In the genomic region with DNA sequence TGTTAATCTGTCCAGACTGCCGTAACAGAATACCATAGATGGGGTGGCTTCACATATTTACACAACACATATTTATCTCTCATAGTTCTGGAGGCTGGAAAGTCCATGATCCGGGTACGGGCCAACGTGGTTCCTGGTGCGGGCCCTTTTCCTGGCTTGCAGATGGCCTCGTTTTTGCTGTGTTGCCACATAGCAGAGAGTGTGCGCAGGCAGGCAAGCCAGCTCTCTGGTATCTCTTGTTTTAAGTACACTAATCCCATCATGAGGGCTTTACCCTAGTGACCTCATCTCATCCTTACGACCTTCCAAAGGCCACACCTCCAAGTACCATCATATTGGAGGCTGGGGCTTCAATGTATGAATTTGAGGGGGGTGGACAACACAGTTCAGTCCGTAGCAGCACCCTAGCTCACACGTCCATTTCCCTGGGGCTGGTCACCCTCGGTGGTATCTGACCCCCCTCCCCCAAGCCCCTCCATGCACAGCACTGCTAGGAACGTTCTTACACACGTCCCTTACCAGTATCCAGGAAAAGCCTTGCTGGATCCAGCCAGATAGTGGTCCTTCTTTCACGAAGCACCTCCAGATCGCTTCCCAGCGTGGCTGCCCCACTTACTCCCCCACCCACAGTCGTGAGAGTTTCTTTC, we compare ENCODE assay signal across 2 cellular contexts.
TF ChIP-seq lines count a peak whose summit lies in the region.

No MANE protein-coding gene starts in this region.

TF ChIP-seq in liver, 16 proteins besides CTCF, POLR2A, EP300 and RAD21:
- peak; percentile 41 to 52 for TF ChIP-seq RXRA (IDR thresholded peaks at IDR 0.05)
- no peak for TF ChIP-seq GABPA (IDR thresholded peaks at IDR 0.05 in 1 of 2, conservative IDR thresholded peaks at IDR 0.05 in 1 of 2)
- TF ChIP-seq, protein P1, sequence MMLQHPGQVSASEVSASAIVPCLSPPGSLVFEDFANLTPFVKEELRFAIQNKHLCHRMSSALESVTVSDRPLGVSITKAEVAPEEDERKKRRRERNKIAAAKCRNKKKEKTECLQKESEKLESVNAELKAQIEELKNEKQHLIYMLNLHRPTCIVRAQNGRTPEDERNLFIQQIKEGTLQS (IDR thresholded peaks at IDR 0.05): no peak
- no peak for TF ChIP-seq HNF4G (IDR thresholded peaks at IDR 0.05)
- TF ChIP-seq EGR1 (IDR thresholded peaks at IDR 0.05; ENCODE audit: low read depth in 2 of 2): no peak
- peak; percentile 33 for TF ChIP-seq SP1 (IDR thresholded peaks at IDR 0.05)
- peak; percentile 35 to 47 for TF ChIP-seq HNF4A (conservative IDR thresholded peaks at IDR 0.05)
- TF ChIP-seq, protein P2, sequence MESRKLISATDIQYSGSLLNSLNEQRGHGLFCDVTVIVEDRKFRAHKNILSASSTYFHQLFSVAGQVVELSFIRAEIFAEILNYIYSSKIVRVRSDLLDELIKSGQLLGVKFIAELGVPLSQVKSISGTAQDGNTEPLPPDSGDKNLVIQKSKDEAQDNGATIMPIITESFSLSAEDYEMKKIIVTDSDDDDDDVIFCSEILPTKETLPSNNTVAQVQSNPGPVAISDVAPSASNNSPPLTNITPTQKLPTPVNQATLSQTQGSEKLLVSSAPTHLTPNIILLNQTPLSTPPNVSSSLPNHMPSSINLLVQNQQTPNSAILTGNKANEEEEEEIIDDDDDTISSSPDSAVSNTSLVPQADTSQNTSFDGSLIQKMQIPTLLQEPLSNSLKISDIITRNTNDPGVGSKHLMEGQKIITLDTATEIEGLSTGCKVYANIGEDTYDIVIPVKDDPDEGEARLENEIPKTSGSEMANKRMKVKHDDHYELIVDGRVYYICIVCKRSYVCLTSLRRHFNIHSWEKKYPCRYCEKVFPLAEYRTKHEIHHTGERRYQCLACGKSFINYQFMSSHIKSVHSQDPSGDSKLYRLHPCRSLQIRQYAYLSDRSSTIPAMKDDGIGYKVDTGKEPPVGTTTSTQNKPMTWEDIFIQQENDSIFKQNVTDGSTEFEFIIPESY (IDR thresholded peaks at IDR 0.05): no peak

TF ChIP-seq in HepG2, 621 proteins besides CTCF, POLR2A, EP300 and RAD21:
- TF ChIP-seq ZNF34 (CRISPR knock-in tag; IDR thresholded peaks at IDR 0.05; ENCODE audit: borderline replicate concordance) (no peak), ZNF253 (CRISPR knock-in tag; IDR thresholded peaks at IDR 0.05; ENCODE audit: borderline replicate concordance) (no peak), TAF15 (IDR thresholded peaks at IDR 0.05; ENCODE audit: low read depth, low read length, poor library complexity, severe bottlenecking) (no peak), ZMAT3 (CRISPR knock-in tag; conservative IDR thresholded peaks at IDR 0.05) (no peak), ZHX1 (CRISPR knock-in tag; IDR thresholded peaks at IDR 0.05; ENCODE audit: low read depth) (no peak), BHLHE40 (IDR thresholded peaks at IDR 0.05; ENCODE audit: low read length) (no peak), RBFOX2 (IDR thresholded peaks at IDR 0.05; ENCODE audit: low read depth, low read length) (no peak), REL (CRISPR knock-in tag; conservative IDR thresholded peaks at IDR 0.05) (no peak), DNMT3B (CRISPR knock-in tag; conservative IDR thresholded peaks at IDR 0.05) (no peak), ZNF605 (CRISPR knock-in tag; IDR thresholded peaks at IDR 0.05) (no peak), NFKBIZ (CRISPR knock-in tag; IDR thresholded peaks at IDR 0.05) (no peak), RAD51 (IDR thresholded peaks at IDR 0.05; ENCODE audit: borderline replicate concordance) (no peak), BCL3 (CRISPR knock-in tag; IDR thresholded peaks at IDR 0.05) (no peak), E2F1 (CRISPR knock-in tag; IDR thresholded peaks at IDR 0.05) (no peak), RORA (CRISPR knock-in tag; IDR thresholded peaks at IDR 0.05) (no peak)
- TF ChIP-seq, protein P3, sequence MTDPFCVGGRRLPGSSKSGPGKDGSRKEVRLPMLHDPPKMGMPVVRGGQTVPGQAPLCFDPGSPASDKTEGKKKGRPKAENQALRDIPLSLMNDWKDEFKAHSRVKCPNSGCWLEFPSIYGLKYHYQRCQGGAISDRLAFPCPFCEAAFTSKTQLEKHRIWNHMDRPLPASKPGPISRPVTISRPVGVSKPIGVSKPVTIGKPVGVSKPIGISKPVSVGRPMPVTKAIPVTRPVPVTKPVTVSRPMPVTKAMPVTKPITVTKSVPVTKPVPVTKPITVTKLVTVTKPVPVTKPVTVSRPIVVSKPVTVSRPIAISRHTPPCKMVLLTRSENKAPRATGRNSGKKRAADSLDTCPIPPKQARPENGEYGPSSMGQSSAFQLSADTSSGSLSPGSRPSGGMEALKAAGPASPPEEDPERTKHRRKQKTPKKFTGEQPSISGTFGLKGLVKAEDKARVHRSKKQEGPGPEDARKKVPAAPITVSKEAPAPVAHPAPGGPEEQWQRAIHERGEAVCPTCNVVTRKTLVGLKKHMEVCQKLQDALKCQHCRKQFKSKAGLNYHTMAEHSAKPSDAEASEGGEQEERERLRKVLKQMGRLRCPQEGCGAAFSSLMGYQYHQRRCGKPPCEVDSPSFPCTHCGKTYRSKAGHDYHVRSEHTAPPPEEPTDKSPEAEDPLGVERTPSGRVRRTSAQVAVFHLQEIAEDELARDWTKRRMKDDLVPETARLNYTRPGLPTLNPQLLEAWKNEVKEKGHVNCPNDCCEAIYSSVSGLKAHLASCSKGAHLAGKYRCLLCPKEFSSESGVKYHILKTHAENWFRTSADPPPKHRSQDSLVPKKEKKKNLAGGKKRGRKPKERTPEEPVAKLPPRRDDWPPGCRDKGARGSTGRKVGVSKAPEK (CRISPR knock-in tag; IDR thresholded peaks at IDR 0.05; ENCODE audit: borderline replicate concordance): no peak
